Comparison of ENCODE assay signal across 13 cellular contexts in genomic region chr3:126434264-126434590, GRCh38. TPM values are rescaled to one million over a fixed set of nuclear protein-coding genes. Genes with fewer than 3 reads are reported as not detected.
"Had no signal": no experiment of that assay in that cellular context is flagged by ENCODE, and none has a peak within 500 bp of the region (broad histone marks: within the 10 kb centered on the region; RNA-seq: fewer than 3 reads in every experiment).

No MANE protein-coding gene starts in this region.

- H3K9me3 Mint-ChIP-seq: activated naive CD8-positive, alpha-beta T cell treated with anti-CD3 and anti-CD28 coated beads for 36 hours; activated T-cell treated with anti-CD3 and anti-CD28 coated beads, Interleukin-2, amount 50 U/mL, for 72 hours had no signal

- ATAC-seq: activated CD4-positive, CD25-positive, alpha-beta regulatory T cell treated with anti-CD3 and anti-CD28 coated beads, Interleukin-2, amount 50 U/mL, for 24 hours; activated T-cell treated with anti-CD3 and anti-CD28 coated beads, Interleukin-2, amount 50 U/mL, for 72 hours had no signal

- H3K27me3 Mint-ChIP-seq: activated naive CD8-positive, alpha-beta T cell treated with anti-CD3 and anti-CD28 coated beads for 36 hours had no signal

- H3K27me3 ChIP-seq: esophagus squamous epithelium, heart left ventricle, tibial nerve had no signal

- H3K4me3 ChIP-seq: esophagus squamous epithelium, heart left ventricle, tibial nerve had no signal

- H3K4me1 ChIP-seq: esophagus squamous epithelium, tibial nerve had no signal

- DNase-seq: activated CD4-positive, alpha-beta T cell treated with anti-CD3 and anti-CD28 coated beads, Interleukin-2, amount 50 U/mL, for 4 hours; activated gamma-delta T cell treated with Interleukin-2 at 50 U/mL for 16 hours; activated naive CD8-positive, alpha-beta T cell treated with anti-CD3 and anti-CD28 coated beads for 36 hours; activated T-cell treated with anti-CD3 and anti-CD28 coated beads, Interleukin-2, amount 50 U/mL, for 72 hours; cerebellar nuclear complex; esophagus squamous epithelium; foreskin fibroblast; stimulated activated CD4-positive, alpha-beta T cell treated with anti-CD3 and anti-CD28 coated beads, Interleukin-4, amount 100 ng/mL, for 24 hours had no signal

- H3K4me3 Mint-ChIP-seq: activated naive CD8-positive, alpha-beta T cell treated with anti-CD3 and anti-CD28 coated beads for 36 hours; activated T-cell treated with anti-CD3 and anti-CD28 coated beads, Interleukin-2, amount 50 U/mL, for 72 hours had no signal

- H3K27ac Mint-ChIP-seq: activated naive CD8-positive, alpha-beta T cell treated with anti-CD3 and anti-CD28 coated beads for 36 hours; activated T-cell treated with anti-CD3 and anti-CD28 coated beads, Interleukin-2, amount 50 U/mL, for 72 hours had no signal

RNA-seq across cellular contexts. Expression of gene CFAP100, which starts 39.5 kb away (rescaled TPM):
- total RNA-seq: activated naive CD8-positive, alpha-beta T cell treated with anti-CD3 and anti-CD28 coated beads for 36 hours; activated T-cell treated with anti-CD3 and anti-CD28 coated beads, Interleukin-2, amount 50 U/mL, for 72 hours; dermis microvascular lymphatic vessel endothelial cell; esophagus squamous epithelium; heart left ventricle; lower leg skin had no signal
